Comparison of ENCODE assay signal across 19 cellular contexts in the genomic region with DNA sequence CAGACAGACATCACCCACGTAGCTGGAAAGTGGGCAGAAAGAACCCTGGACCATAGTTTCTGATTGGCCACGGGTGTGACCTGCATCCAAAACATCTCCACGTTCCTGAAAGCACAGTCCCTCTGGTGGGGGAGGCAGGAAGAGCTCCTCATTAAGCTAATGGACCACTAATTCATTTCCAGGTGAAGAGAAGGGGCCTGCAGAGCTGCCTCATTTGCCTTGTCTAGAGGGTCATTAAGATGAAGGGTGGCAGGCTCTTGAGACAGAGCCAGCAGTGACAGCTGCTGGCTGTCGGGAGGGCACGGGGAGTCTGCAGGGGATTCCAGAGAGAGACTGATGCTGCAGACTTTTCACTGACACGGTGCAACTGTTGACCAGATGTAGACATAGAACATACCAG.
DNase-seq lines count a peak whose midpoint lies in the region; ATAC-seq and TF ChIP-seq lines count a peak whose summit lies in the region.
"Had no signal": no experiment of that assay in that cellular context is flagged by ENCODE, and none has a peak within 500 bp of the region (broad histone marks: within the 10 kb centered on the region; RNA-seq: fewer than 3 reads in every experiment).

No MANE protein-coding gene starts in this region.

- H3K36me3 ChIP-seq in DND-41 (ENCODE audit: insufficient read depth, low read length), result no peaks in the 10 kb centered on the region
- H3K36me3 ChIP-seq: SJSA1, thoracic aorta had no signal

- no peak overlapping the region for H3K9ac ChIP-seq in DND-41 (ENCODE audit: low read depth, low read length)

- H3K4me3 ChIP-seq in DND-41 (ENCODE audit: low read depth in 1 of 2, low read length in 2 of 2), result no peak overlapping the region
- H3K4me3 ChIP-seq: lung, SJSA1, thoracic aorta had no signal

- CTCF ChIA-PET in HEK293T (lab: Yijun Ruan, JAX), result no interaction called here

- TF ChIP-seq CTCF in DND-41 (IDR thresholded peaks at IDR 0.05; ENCODE audit: borderline replicate concordance, extremely low read depth, low read length, poor library complexity, severe bottlenecking), result peak; percentile 9

- ATAC-seq in DND-41 (ENCODE audit: insufficient read depth, low read depth) (no peak), HG03175 (IDR thresholded peaks at IDR 0.05; ENCODE audit: unreplicated experiment) (no peak), HG03025 (IDR thresholded peaks at IDR 0.05; ENCODE audit: low FRiP score, unreplicated experiment) (no peak)
- ATAC-seq: activated T-cell treated with anti-CD3 and anti-CD28 coated beads, Interleukin-2, amount 50 U/mL, for 72 hours; effector memory CD8-positive, alpha-beta T cell had no signal

- POLR2A ChIA-PET in HEK293T (lab: Yijun Ruan, JAX), result no interaction called here

- no peaks in the 10 kb centered on the region for H3K4me1 ChIP-seq in DND-41 (ENCODE audit: insufficient read depth, low read length)
- H3K4me1 ChIP-seq: SJSA1 had no signal

- peaks cover 30% of the 10 kb centered on the region for H3K27me3 ChIP-seq in DND-41 (ENCODE audit: insufficient read depth, low read length, poor library complexity)
- H3K27me3 ChIP-seq: SJSA1 had no signal

- no peak overlapping the region for H3K27ac ChIP-seq in DND-41 (ENCODE audit: low read length)
- H3K27ac ChIP-seq: SJSA1, thoracic aorta had no signal

- no peaks in the 10 kb centered on the region for H3K79me2 ChIP-seq in DND-41 (ENCODE audit: insufficient read depth, low read length)

- H4K20me1 ChIP-seq in DND-41 (ENCODE audit: insufficient read depth, low read length), result no peaks in the 10 kb centered on the region

- no peak overlapping the region for H3K4me2 ChIP-seq in DND-41 (ENCODE audit: insufficient read depth, low read length)

- H2AFZ ChIP-seq in DND-41 (ENCODE audit: low read depth, low read length), result no peak overlapping the region

- DNase-seq in DND-41 (no peak), NCI-H2029 (lab: John Stamatoyannopoulos, UW) (peak; percentile 79), NCI-H82 treated with DMSO at 0.1 percent for 48 hours (lab: John Stamatoyannopoulos, UW; ENCODE audit: unreplicated experiment) (peak; percentile 24), islet precursor cell (peak; percentile 78), HEK293T (ENCODE audit: extremely low spot score) (no peak)
- no peak for DNase-seq in activated effector memory CD4-positive, alpha-beta T cell treated with anti-CD3 and anti-CD28 coated beads, Interleukin-2, amount 50 U/mL, for 16 hours
- DNase-seq: activated CD4-positive, alpha-beta T cell treated with anti-CD3 and anti-CD28 coated beads, Interleukin-2, amount 50 U/mL, for 48 hours; activated T-cell treated with anti-CD3 and anti-CD28 coated beads, Interleukin-2, amount 50 U/mL, for 72 hours; central memory CD4-positive, alpha-beta T cell; DMS53; effector memory CD8-positive, alpha-beta T cell; KBM-7; NCI-H146; stimulated activated CD4-positive, alpha-beta T cell treated with anti-CD3 and anti-CD28 coated beads, Interleukin-4, amount 100 ng/mL, for 4 hours had no signal

- no peaks in the 10 kb centered on the region for H3K9me3 ChIP-seq in DND-41 (ENCODE audit: insufficient read depth, low read length, severe bottlenecking)
- H3K9me3 ChIP-seq: SJSA1, thoracic aorta had no signal

TF ChIP-seq in HEK293T, 16 proteins besides CTCF, POLR2A, EP300 and RAD21:
- TF ChIP-seq SUZ12 (IDR thresholded peaks at IDR 0.05), result no peak
- no peak for TF ChIP-seq L3MBTL2 (conservative IDR thresholded peaks at IDR 0.05)
- TF ChIP-seq ZNF384 (IDR thresholded peaks at IDR 0.05), result no peak
- TF ChIP-seq SP1 (IDR thresholded peaks at IDR 0.05), result no peak
- no peak for TF ChIP-seq ARNT (IDR thresholded peaks at IDR 0.05)
- TF ChIP-seq FOXK2 (IDR thresholded peaks at IDR 0.05), result no peak
- TF ChIP-seq LEF1 (IDR thresholded peaks at IDR 0.05; ENCODE audit: borderline replicate concordance), result no peak
- no peak for TF ChIP-seq CTBP1 (IDR thresholded peaks at IDR 0.05; ENCODE audit: borderline replicate concordance)
- TF ChIP-seq ELF4 (IDR thresholded peaks at IDR 0.05), result no peak
- TF ChIP-seq, protein P1, sequence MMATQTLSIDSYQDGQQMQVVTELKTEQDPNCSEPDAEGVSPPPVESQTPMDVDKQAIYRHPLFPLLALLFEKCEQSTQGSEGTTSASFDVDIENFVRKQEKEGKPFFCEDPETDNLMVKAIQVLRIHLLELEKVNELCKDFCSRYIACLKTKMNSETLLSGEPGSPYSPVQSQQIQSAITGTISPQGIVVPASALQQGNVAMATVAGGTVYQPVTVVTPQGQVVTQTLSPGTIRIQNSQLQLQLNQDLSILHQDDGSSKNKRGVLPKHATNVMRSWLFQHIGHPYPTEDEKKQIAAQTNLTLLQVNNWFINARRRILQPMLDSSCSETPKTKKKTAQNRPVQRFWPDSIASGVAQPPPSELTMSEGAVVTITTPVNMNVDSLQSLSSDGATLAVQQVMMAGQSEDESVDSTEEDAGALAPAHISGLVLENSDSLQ (IDR thresholded peaks at IDR 0.05), result no peak
- no peak for TF ChIP-seq FOXM1 (IDR thresholded peaks at IDR 0.05; ENCODE audit: borderline replicate concordance)
- TF ChIP-seq BHLHE40 (IDR thresholded peaks at IDR 0.05; ENCODE audit: borderline replicate concordance), result no peak
- TF ChIP-seq FOXA1 (IDR thresholded peaks at IDR 0.05), result no peak
- TF ChIP-seq TARDBP (IDR thresholded peaks at IDR 0.05), result no peak
- TF ChIP-seq HDGF (IDR thresholded peaks at IDR 0.05; ENCODE audit: borderline replicate concordance), result no peak
- no peak for TF ChIP-seq NFRKB (IDR thresholded peaks at IDR 0.05)

Comparison
In these comparisons a context has a peak if more than half of its experiments do, and no peak if none do; other contexts are left out.
1. DNase-seq: peak in NCI-H2029 (single experiment), NCI-H82 treated with DMSO at 0.1 percent for 48 hours (single experiment) and islet precursor cell (single experiment); none in DND-41 (single experiment), HEK293T (single experiment) and activated effector memory CD4-positive, alpha-beta T cell treated with anti-CD3 and anti-CD28 coated beads, Interleukin-2, amount 50 U/mL, for 16 hours (single experiment).